3 cellular contexts compared by ENCODE assay signal in genomic region chr5:159638954-159639559, GRCh38.
TF ChIP-seq lines count a peak whose summit lies in the region.

No MANE protein-coding gene starts in this region.

TF ChIP-seq in A549, 52 proteins besides CTCF, POLR2A, EP300 and RAD21:
- TF ChIP-seq RNF2 (IDR thresholded peaks at IDR 0.05; ENCODE audit: borderline replicate concordance, low read depth) = no peak
- TF ChIP-seq MAFK (IDR thresholded peaks at IDR 0.05; ENCODE audit: partially characterized antibody) = no peak
- TF ChIP-seq ZC3H11A (IDR thresholded peaks at IDR 0.05) = no peak
- TF ChIP-seq BCL3 (IDR thresholded peaks at IDR 0.05) = no peak
- no peak for TF ChIP-seq KDM5A (IDR thresholded peaks at IDR 0.05)
- no peak for TF ChIP-seq CBX2 (IDR thresholded peaks at IDR 0.05; ENCODE audit: borderline replicate concordance, low read depth)
- TF ChIP-seq HOXA7 (CRISPR knock-in tag; IDR thresholded peaks at IDR 0.05) = no peak
- TF ChIP-seq RCOR1 (IDR thresholded peaks at IDR 0.05; ENCODE audit: low read depth, low read length) = no peak
- TF ChIP-seq MYC (IDR thresholded peaks at IDR 0.05; ENCODE audit: borderline replicate concordance, low read length) = no peak
- TF ChIP-seq GATA3 (IDR thresholded peaks at IDR 0.05; ENCODE audit: borderline replicate concordance) = no peak
- no peak for TF ChIP-seq JUN (IDR thresholded peaks at IDR 0.05)
- TF ChIP-seq HOXB5 (CRISPR knock-in tag; IDR thresholded peaks at IDR 0.05) = no peak
- no peak for TF ChIP-seq HEYL (CRISPR knock-in tag; IDR thresholded peaks at IDR 0.05)

TF ChIP-seq in IMR-90, 13 proteins besides CTCF, POLR2A, EP300 and RAD21:
- peak; percentile 42; the same call in 1 of the 2 replicates for TF ChIP-seq CEBPB (IDR thresholded peaks at IDR 0.05; ENCODE audit: low read depth, low read length)
- no peak for TF ChIP-seq RCOR1 (IDR thresholded peaks at IDR 0.05; ENCODE audit: insufficient replicate concordance, low read length)
TF ChIP-seq in IMR-90: peak in this region for 1.

TF ChIP-seq in H1, 55 proteins besides CTCF, POLR2A, EP300 and RAD21:
- TF ChIP-seq E2F6 (IDR thresholded peaks at IDR 0.05) = no peak
- no peak for TF ChIP-seq SUZ12 (IDR thresholded peaks at IDR 0.05; ENCODE audit: low read length)
- no peak for TF ChIP-seq CBX5 (IDR thresholded peaks at IDR 0.05; ENCODE audit: low read depth, low read length)
- TF ChIP-seq CEBPB (IDR thresholded peaks at IDR 0.05; ENCODE audit: low read depth, low read length) = no peak
- no peak for TF ChIP-seq POU5F1 (IDR thresholded peaks at IDR 0.05; ENCODE audit: low read depth, low read length)
- no peak for TF ChIP-seq NRF1 (IDR thresholded peaks at IDR 0.05; ENCODE audit: low read depth, low read length)
- TF ChIP-seq BRCA1 (IDR thresholded peaks at IDR 0.05; ENCODE audit: low read depth, low read length) = no peak
- TF ChIP-seq HDAC6 (IDR thresholded peaks at IDR 0.05; ENCODE audit: low read depth, low read length) = no peak
- no peak for TF ChIP-seq JUN (IDR thresholded peaks at IDR 0.05; ENCODE audit: low read depth, low read length)
- TF ChIP-seq BACH1 (IDR thresholded peaks at IDR 0.05; ENCODE audit: low read length) = no peak
- no peak for TF ChIP-seq KDM4A (IDR thresholded peaks at IDR 0.05; ENCODE audit: low read depth, low read length, severe bottlenecking)
- TF ChIP-seq SP1 (IDR thresholded peaks at IDR 0.05; ENCODE audit: low read depth, low read length) = no peak
